24 cellular contexts compared by ENCODE assay signal in genomic region chr12:17215754-17216153, GRCh38.
DNase-seq lines count a peak whose midpoint lies in the region; ATAC-seq and TF ChIP-seq lines count a peak whose summit lies in the region.
"Had no signal": no experiment of that assay in that cellular context is flagged by ENCODE, and none has a peak within 500 bp of the region (broad histone marks: within the 10 kb centered on the region; RNA-seq: fewer than 3 reads in every experiment).

No MANE protein-coding gene starts in this region.

- H3K27me3 Mint-ChIP-seq in endodermal cell (ENCODE audit: insufficient read depth): no peaks in the 10 kb centered on the region
- no peaks in the 10 kb centered on the region for H3K27me3 Mint-ChIP-seq in activated naive CD4-positive, alpha-beta T cell treated with anti-CD3 and anti-CD28 coated beads for 36 hours (ENCODE audit: low read depth)
- H3K27me3 Mint-ChIP-seq: activated naive CD8-positive, alpha-beta T cell treated with anti-CD3 and anti-CD28 coated beads, Interleukin-2, amount 50 U/mL, for 24 hours had no signal

- no peak overlapping the region for H3K27ac ChIP-seq in endodermal cell (ENCODE audit: low read depth, low read length)
- H3K27ac ChIP-seq: ovary, SJSA1, transverse colon had no signal

- WGBS in endodermal cell (ENCODE audit: insufficient coverage in 1 of 2, insufficient read length in 1 of 2), 2 experiments: 78% methylated on average over 1 to 2 of the region's 2 CpGs

- no peak overlapping the region for H3K4me3 ChIP-seq in endodermal cell (ENCODE audit: low read length)
- H3K4me3 ChIP-seq: K562, ovary, SJSA1, smooth muscle cell, transverse colon had no signal

- no peaks in the 10 kb centered on the region for H3K36me3 Mint-ChIP-seq in endodermal cell (ENCODE audit: low read depth)
- no peaks in the 10 kb centered on the region for H3K36me3 Mint-ChIP-seq in activated naive CD4-positive, alpha-beta T cell treated with anti-CD3 and anti-CD28 coated beads for 36 hours (ENCODE audit: low read depth)
- H3K36me3 Mint-ChIP-seq: stimulated activated effector memory CD8-positive, alpha-beta T cell treated with anti-CD3 and anti-CD28 coated beads, Interleukin-12 subunit alpha, Interleukin-12 subunit beta, amount 100 ng/mL, for 72 hours had no signal

- no peak overlapping the region for H3K9ac ChIP-seq in endodermal cell (ENCODE audit: extremely low read depth, low read length, poor library complexity, severe bottlenecking)

- no peaks in the 10 kb centered on the region for H3K4me1 Mint-ChIP-seq in endodermal cell
- H3K4me1 Mint-ChIP-seq in activated naive CD4-positive, alpha-beta T cell treated with anti-CD3 and anti-CD28 coated beads for 36 hours (ENCODE audit: low read depth): no peaks in the 10 kb centered on the region
- H3K4me1 Mint-ChIP-seq: activated naive CD8-positive, alpha-beta T cell treated with anti-CD3 and anti-CD28 coated beads, Interleukin-2, amount 50 U/mL, for 24 hours; stimulated activated effector memory CD8-positive, alpha-beta T cell treated with anti-CD3 and anti-CD28 coated beads, Interleukin-12 subunit alpha, Interleukin-12 subunit beta, amount 100 ng/mL, for 72 hours had no signal

- no peaks in the 10 kb centered on the region for H3K36me3 ChIP-seq in endodermal cell (ENCODE audit: control insufficient read depth, insufficient read depth, low read length)
- H3K36me3 ChIP-seq: ovary, SJSA1, transverse colon had no signal

- H3K9me3 Mint-ChIP-seq in endodermal cell: peaks cover 2% of the 10 kb centered on the region
- peaks cover 7% of the 10 kb centered on the region for H3K9me3 Mint-ChIP-seq in activated naive CD4-positive, alpha-beta T cell treated with anti-CD3 and anti-CD28 coated beads for 36 hours

- CTCF ChIA-PET in activated naive CD4-positive, alpha-beta T cell treated with anti-CD3 and anti-CD28 coated beads for 36 hours (lab: Charles Lee): no interaction called here

- no peaks in the 10 kb centered on the region for H3K27me3 ChIP-seq in endodermal cell (ENCODE audit: control insufficient read depth, insufficient read depth, low read length, poor library complexity, severe bottlenecking)
- H3K27me3 ChIP-seq: ovary, SJSA1, transverse colon had no signal

- no peak overlapping the region for H3K27ac Mint-ChIP-seq in endodermal cell
- H3K27ac Mint-ChIP-seq in activated naive CD4-positive, alpha-beta T cell treated with anti-CD3 and anti-CD28 coated beads for 36 hours: no peak overlapping the region
- H3K27ac Mint-ChIP-seq: activated naive CD8-positive, alpha-beta T cell treated with anti-CD3 and anti-CD28 coated beads, Interleukin-2, amount 50 U/mL, for 24 hours; HFFc6; stimulated activated effector memory CD8-positive, alpha-beta T cell treated with anti-CD3 and anti-CD28 coated beads, Interleukin-12 subunit alpha, Interleukin-12 subunit beta, amount 100 ng/mL, for 72 hours had no signal

- peak; percentile 68 for TF ChIP-seq CTCF in endodermal cell (conservative IDR thresholded peaks at IDR 0.05)

- intact Hi-C loops in activated naive CD4-positive, alpha-beta T cell treated with anti-CD3 and anti-CD28 coated beads for 36 hours (cut with micrococcal nuclease): no loop called here

- H3K4me3 Mint-ChIP-seq in endodermal cell: no peak overlapping the region
- no peak overlapping the region for H3K4me3 Mint-ChIP-seq in activated naive CD4-positive, alpha-beta T cell treated with anti-CD3 and anti-CD28 coated beads for 36 hours
- H3K4me3 Mint-ChIP-seq: activated naive CD8-positive, alpha-beta T cell treated with anti-CD3 and anti-CD28 coated beads, Interleukin-2, amount 50 U/mL, for 24 hours; HFFc6; stimulated activated effector memory CD8-positive, alpha-beta T cell treated with anti-CD3 and anti-CD28 coated beads, Interleukin-12 subunit alpha, Interleukin-12 subunit beta, amount 100 ng/mL, for 72 hours had no signal

- no peaks in the 10 kb centered on the region for H3K9me3 ChIP-seq in endodermal cell (ENCODE audit: control insufficient read depth, low read length)
- H3K9me3 ChIP-seq: ovary, transverse colon had no signal

- peak; percentile 14 for DNase-seq in NCI-H82 (lab: John Stamatoyannopoulos, UW)
- no peak for DNase-seq in NCI-H82 treated with DMSO at 0.1 percent for 48 hours (lab: John Stamatoyannopoulos, UW; ENCODE audit: unreplicated experiment)
- DNase-seq in NCI-H446 treated with DMSO at 0.1 percent for 48 hours (lab: John Stamatoyannopoulos, UW): peak; percentile 97
- no peak for DNase-seq in endodermal cell
- no peak for DNase-seq in germinal center (ENCODE audit: low spot score)
- DNase-seq in activated naive CD4-positive, alpha-beta T cell treated with anti-CD3 and anti-CD28 coated beads for 36 hours: no peak
- DNase-seq in putamen (ENCODE audit: low spot score): no peak
- DNase-seq: activated CD4-positive, alpha-beta T cell treated with anti-CD3 and anti-CD28 coated beads, Interleukin-2, amount 50 U/mL, for 1 hour; activated naive CD8-positive, alpha-beta T cell treated with anti-CD3 and anti-CD28 coated beads, Interleukin-2, amount 50 U/mL, for 24 hours; activated T-cell treated with anti-CD3 and anti-CD28 coated beads, Interleukin-2, amount 50 U/mL, for 1 hour; COR-L47; effector CD8-positive, alpha-beta T cell; HFFc6; left ventricle myocardium superior; NCI-H1930; NK-92 treated with Interleukin-12 subunit alpha and Interleukin-12 subunit beta, amount 100 ng/mL, for 24 hours; ovary; T1000; transverse colon had no signal

- ATAC-seq in HG02981 (IDR thresholded peaks at IDR 0.05; ENCODE audit: unreplicated experiment): no peak
- ATAC-seq: activated naive CD8-positive, alpha-beta T cell treated with anti-CD3 and anti-CD28 coated beads, Interleukin-2, amount 50 U/mL, for 24 hours; K562; left ventricle myocardium superior; stimulated activated effector memory CD8-positive, alpha-beta T cell treated with anti-CD3 and anti-CD28 coated beads, Interleukin-12 subunit alpha, Interleukin-12 subunit beta, amount 100 ng/mL, for 72 hours had no signal

- H3K4me1 ChIP-seq in endodermal cell (ENCODE audit: control insufficient read depth, insufficient read depth, low read length): no peaks in the 10 kb centered on the region
- H3K4me1 ChIP-seq: SJSA1, transverse colon had no signal

Comparison
In these comparisons a context has a peak if more than half of its experiments do, and no peak if none do; other contexts are left out.
1. DNase-seq: peak in NCI-H82 (single experiment) and NCI-H446 treated with DMSO at 0.1 percent for 48 hours (single experiment); none in NCI-H82 treated with DMSO at 0.1 percent for 48 hours (single experiment), endodermal cell (single experiment), germinal center (single experiment), activated naive CD4-positive, alpha-beta T cell treated with anti-CD3 and anti-CD28 coated beads for 36 hours (single experiment) and putamen (single experiment).